20 cellular contexts compared by ENCODE assay signal in the genomic region with DNA sequence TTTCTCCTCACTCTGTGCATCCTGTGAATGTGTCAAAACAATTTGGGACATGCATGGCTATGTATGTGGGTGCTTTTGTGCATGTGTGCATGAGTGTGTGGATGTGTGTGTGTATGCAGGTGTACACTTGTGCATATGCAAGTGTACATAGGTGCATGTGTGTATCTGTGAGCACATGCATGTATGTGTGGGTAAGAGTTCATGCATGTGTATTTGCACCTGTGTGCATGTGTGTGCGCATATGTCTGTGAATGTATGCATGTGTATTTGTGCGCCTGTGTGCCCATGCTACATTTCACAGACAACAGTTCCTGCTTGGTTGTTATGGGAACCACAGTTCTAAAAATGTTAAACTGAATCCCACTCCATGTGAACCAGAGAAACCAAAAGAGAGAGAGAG. TPM values are rescaled to one million over a fixed set of nuclear protein-coding genes. Genes with fewer than 3 reads are reported as not detected.
DNase-seq lines count a peak whose midpoint lies in the region; ATAC-seq and TF ChIP-seq lines count a peak whose summit lies in the region.
"Had no signal": no experiment of that assay in that cellular context is flagged by ENCODE, and none has a peak within 500 bp of the region (broad histone marks: within the 10 kb centered on the region; RNA-seq: fewer than 3 reads in every experiment).

No MANE protein-coding gene starts in this region.

- H3K79me1 ChIP-seq in neuronal stem cell (ENCODE audit: low read depth, low read length), result no peaks in the 10 kb centered on the region

- peaks cover 0 to 62% (median 32%) of the 10 kb centered on the region in 3 experiments for H3K27me3 ChIP-seq in neuronal stem cell (ENCODE audit: control insufficient read depth in 3 of 3, insufficient read depth in 3 of 3, low read depth in 1 of 3, low read length in 3 of 3)

- peaks cover 30% of the 10 kb centered on the region for H3K79me2 ChIP-seq in OCI-LY7 (ENCODE audit: insufficient read depth, low read depth, low read length)

- H3K36me3 ChIP-seq in OCI-LY7 (ENCODE audit: insufficient read depth, low read length), result peaks cover 10% of the 10 kb centered on the region
- H3K36me3 ChIP-seq in neuronal stem cell (replicated peaks in 1 of 2; ENCODE audit: control insufficient read depth in 2 of 2, insufficient read depth in 2 of 2, low read length in 2 of 2), result no peaks in the 10 kb centered on the region

- POLR2A ChIA-PET in OCI-LY7 (lab: Charles Lee), result interaction anchor here (0.9 to 1.5 kb wide), 3 partner anchors 48 to 54 kb away, joined by 3 read pairs; no protein-coding TSS in a partner anchor

- H3K4ac ChIP-seq in neuronal stem cell (ENCODE audit: low read length), result no peak overlapping the region

- H3K4me2 ChIP-seq in OCI-LY7 (ENCODE audit: low read length) (peak overlapping the region; percentile 94), neuronal stem cell (ENCODE audit: insufficient read depth, low read length, poor library complexity, severe bottlenecking) (no peak overlapping the region)

- no peak overlapping the region for H3K18ac ChIP-seq in neuronal stem cell (ENCODE audit: low read length)

- peaks cover 29% of the 10 kb centered on the region for H3K4me1 Mint-ChIP-seq in activated naive CD4-positive, alpha-beta T cell treated with anti-CD3 and anti-CD28 coated beads, Interleukin-2, amount 10 ng/mL, durations not matched to agents 7 days and 5 days
- H3K4me1 Mint-ChIP-seq in immature natural killer cell (peaks cover 24 to 26% of the 10 kb centered on the region in 2 donors), type B pancreatic cell (ENCODE audit: unreplicated experiment) (no peaks in the 10 kb centered on the region)

- H4K8ac ChIP-seq in neuronal stem cell (ENCODE audit: low read depth, low read length), result no peak overlapping the region

- H2AFZ ChIP-seq in OCI-LY7 (ENCODE audit: low read length) (peak overlapping the region; percentile 58; the same call in 1 of the 2 replicates), neuronal stem cell (ENCODE audit: low read length) (no peak overlapping the region)
- H2AFZ ChIP-seq: PC-9 had no signal

- no TSS peak for BruUV-seq in OCI-LY7 (replicated peaks; lab: Mats Ljungman, UMichigan)

- WGBS in neuronal stem cell (ENCODE audit: extremely low coverage in 2 of 2, insufficient read length in 2 of 2, insufficient replicate concordance in 1 of 2), 2 donors, result no CpG with 5 or more reads among the region's 2 CpGs

- no peak overlapping the region for H3K27ac Mint-ChIP-seq in activated naive CD4-positive, alpha-beta T cell treated with anti-CD3 and anti-CD28 coated beads, Interleukin-2, amount 10 ng/mL, durations not matched to agents 7 days and 5 days
- no peak overlapping the region for H3K27ac Mint-ChIP-seq in activated naive CD4-positive, alpha-beta T cell treated with anti-CD3 and anti-CD28 coated beads, Interleukin-2, amount 50 U/mL, for 72 hours
- H3K27ac Mint-ChIP-seq in immature natural killer cell (no peak overlapping the region), type B pancreatic cell (no peak overlapping the region)
- H3K27ac Mint-ChIP-seq: activated CD4-positive, alpha-beta memory T cell treated with anti-CD3 and anti-CD28 coated beads for 36 hours; GM23338 had no signal

- intact Hi-C loops in OCI-LY7 (cut with micrococcal nuclease; ENCODE audit: unreplicated experiment), result no loop called here

- no peak overlapping the region for H2BK120ac ChIP-seq in neuronal stem cell (ENCODE audit: low read depth, low read length)

- H3K23ac ChIP-seq in neuronal stem cell (ENCODE audit: low read depth, low read length, poor library complexity), result no peak overlapping the region

- H3K9me3 ChIP-seq in OCI-LY7 (ENCODE audit: low read length) (no peaks in the 10 kb centered on the region), neuronal stem cell (replicated peaks in 1 of 2; ENCODE audit: control insufficient read depth in 2 of 2, insufficient read depth in 1 of 2, low read depth in 1 of 2, low read length in 2 of 2) (peaks cover 0 to 2% of the 10 kb centered on the region in 2 donors)

- TF ChIP-seq CTCF in OCI-LY7 (conservative IDR thresholded peaks at IDR 0.05; ENCODE audit: low read length), result no peak
- TF ChIP-seq CTCF in type B pancreatic cell (conservative IDR thresholded peaks at IDR 0.05), result no peak

- no peaks in the 10 kb centered on the region for H3K9me3 Mint-ChIP-seq in activated naive CD4-positive, alpha-beta T cell treated with anti-CD3 and anti-CD28 coated beads, Interleukin-2, amount 10 ng/mL, durations not matched to agents 7 days and 5 days
- H3K9me3 Mint-ChIP-seq in activated naive CD4-positive, alpha-beta T cell treated with anti-CD3 and anti-CD28 coated beads, Interleukin-2, amount 50 U/mL, for 72 hours, result no peaks in the 10 kb centered on the region
- H3K9me3 Mint-ChIP-seq in immature natural killer cell (no peaks in the 10 kb centered on the region), type B pancreatic cell (no peaks in the 10 kb centered on the region)
- H3K9me3 Mint-ChIP-seq: activated CD4-positive, alpha-beta memory T cell treated with anti-CD3 and anti-CD28 coated beads for 36 hours; GM23338 had no signal

- H4K20me1 ChIP-seq in OCI-LY7 (ENCODE audit: insufficient read depth, low read length), result 0 out of 2 replicates have a peak, but pooled peaks cover 7% of the 10 kb centered on the region

- DNase-seq in activated naive CD4-positive, alpha-beta T cell treated with anti-CD3 and anti-CD28 coated beads, Interleukin-2, amount 10 ng/mL, durations not matched to agents 7 days and 5 days, result no peak
- DNase-seq in activated naive CD4-positive, alpha-beta T cell treated with anti-CD3 and anti-CD28 coated beads, Interleukin-2, amount 50 U/mL, for 72 hours (ENCODE audit: low spot score in 2 of 2), result no peak
- no peak for DNase-seq in OCI-LY7 (ENCODE audit: low spot score)
- no peak for DNase-seq in immature natural killer cell
- no peak for DNase-seq in type B pancreatic cell (ENCODE audit: extremely low spot score, unreplicated experiment)
- no peak for DNase-seq in NCI-H1092 treated with DMSO at 0.1 percent for 48 hours (lab: John Stamatoyannopoulos, UW)
- DNase-seq in dermis blood vessel endothelial cell, result no peak
- no peak for DNase-seq in neuronal stem cell (ENCODE audit: low spot score)
- DNase-seq: activated CD4-positive, alpha-beta memory T cell treated with anti-CD3 and anti-CD28 coated beads for 36 hours; cortex of kidney; DMS79; left colon; NCI-H187 treated with DMSO at 0.1 percent for 48 hours; NCI-H226; PC-9; SIG-M5; stimulated activated CD4-positive, alpha-beta T cell treated with anti-CD3 and anti-CD28 coated beads, Interleukin-12 subunit alpha, Interleukin-12 subunit beta, amount 100 ng/mL, for 4 hours had no signal

- H3K9ac ChIP-seq in neuronal stem cell (ENCODE audit: low read depth, low read length, poor library complexity), result no peak overlapping the region

- H3K14ac ChIP-seq in neuronal stem cell (ENCODE audit: low read length), result no peak overlapping the region

- CTCF ChIA-PET in activated naive CD4-positive, alpha-beta T cell treated with anti-CD3 and anti-CD28 coated beads, Interleukin-2, amount 10 ng/mL, durations not matched to agents 7 days and 5 days (lab: Charles Lee), result no interaction called here
- CTCF ChIA-PET in OCI-LY7 (lab: Charles Lee; ENCODE audit: unreplicated experiment), result no interaction called here

- H3K4me3 Mint-ChIP-seq in activated naive CD4-positive, alpha-beta T cell treated with anti-CD3 and anti-CD28 coated beads, Interleukin-2, amount 10 ng/mL, durations not matched to agents 7 days and 5 days, result peak overlapping the region; percentile 55
- peak overlapping the region; percentile 75 to 81 (median 78) for H3K4me3 Mint-ChIP-seq in immature natural killer cell
- H3K4me3 Mint-ChIP-seq in type B pancreatic cell, result peak overlapping the region; percentile 32

- H3K4me3 ChIP-seq in OCI-LY7 (ENCODE audit: low read depth, low read length, poor library complexity, severe bottlenecking) (no peak overlapping the region), neuronal stem cell (ENCODE audit: low read length in 2 of 2) (no peak overlapping the region)
- H3K4me3 ChIP-seq: PC-9 had no signal

- H3K27ac ChIP-seq in OCI-LY7 (ENCODE audit: low read depth, low read length, poor library complexity, severe bottlenecking), result peak overlapping the region; percentile 96
- no peak overlapping the region for H3K27ac ChIP-seq in neuronal stem cell (replicated peaks; ENCODE audit: low read length)
- H3K27ac ChIP-seq: PC-9, VCaP had no signal

- no peak overlapping the region for H4K91ac ChIP-seq in neuronal stem cell (ENCODE audit: low read depth, low read length, poor library complexity)

- H3K36me3 Mint-ChIP-seq in activated naive CD4-positive, alpha-beta T cell treated with anti-CD3 and anti-CD28 coated beads, Interleukin-2, amount 10 ng/mL, durations not matched to agents 7 days and 5 days, result no peaks in the 10 kb centered on the region
- peaks cover 0 to 3% of the 10 kb centered on the region in 2 donors for H3K36me3 Mint-ChIP-seq in activated naive CD4-positive, alpha-beta T cell treated with anti-CD3 and anti-CD28 coated beads, Interleukin-2, amount 50 U/mL, for 72 hours
- H3K36me3 Mint-ChIP-seq in immature natural killer cell (no peaks in the 10 kb centered on the region), type B pancreatic cell (no peaks in the 10 kb centered on the region)
- H3K36me3 Mint-ChIP-seq: activated CD4-positive, alpha-beta memory T cell treated with anti-CD3 and anti-CD28 coated beads for 36 hours had no signal

- H3K27me3 Mint-ChIP-seq in activated naive CD4-positive, alpha-beta T cell treated with anti-CD3 and anti-CD28 coated beads, Interleukin-2, amount 10 ng/mL, durations not matched to agents 7 days and 5 days, result peaks cover 38% of the 10 kb centered on the region
- H3K27me3 Mint-ChIP-seq in immature natural killer cell (ENCODE audit: low read depth in 3 of 3) (peaks cover 8 to 32% (median 10%) of the 10 kb centered on the region in 3 donors), type B pancreatic cell (peaks cover 74% of the 10 kb centered on the region)

- no peak overlapping the region for H2AK5ac ChIP-seq in neuronal stem cell (ENCODE audit: low read depth, low read length)

- ATAC-seq in activated naive CD4-positive, alpha-beta T cell treated with anti-CD3 and anti-CD28 coated beads, Interleukin-2, amount 50 U/mL, for 72 hours, result no peak
- ATAC-seq: GM23338, left colon had no signal

- no peak overlapping the region for H2BK12ac ChIP-seq in neuronal stem cell (ENCODE audit: low read length)

- no peak overlapping the region for H2BK5ac ChIP-seq in neuronal stem cell (ENCODE audit: low read length)

- H3K9me2 ChIP-seq in OCI-LY7 (ENCODE audit: insufficient read depth, low read length), result no peaks in the 10 kb centered on the region

- no peak overlapping the region for H2BK15ac ChIP-seq in neuronal stem cell (ENCODE audit: low read length)

- peaks cover 31% of the 10 kb centered on the region for H3K4me1 ChIP-seq in OCI-LY7 (ENCODE audit: insufficient read depth, low read length, poor library complexity, severe bottlenecking)
- peaks cover 5 to 12% of the 10 kb centered on the region in 2 donors for H3K4me1 ChIP-seq in neuronal stem cell (ENCODE audit: control insufficient read depth in 2 of 2, insufficient read depth in 1 of 2, low read depth in 1 of 2, low read length in 2 of 2)

RNA-seq across cellular contexts. Expression of a gene that starts 1.9 kb away (rescaled TPM):
- 10 to 100 TPM; 16.0 to 41.5 TPM for total RNA-seq in activated naive CD4-positive, alpha-beta T cell treated with anti-CD3 and anti-CD28 coated beads, Interleukin-2, amount 50 U/mL, for 72 hours
- 17.0 and 20.4 TPM in 2 replicates for total RNA-seq in OCI-LY7 (2014; rRNA removed; shearing (Covaris generic))
- total RNA-seq in OCI-LY7 (2022), result 52.2 and 57.9 TPM in 2 replicates
- polyA plus RNA-seq in immature natural killer cell, result 1 to 10 TPM in 1 of 3 donors, under 1 TPM in 1, not detected in 1; 0.40 to 1.2 TPM
- total RNA-seq in type B pancreatic cell (ENCODE audit: low replicate concordance), result 5.2 and 5.5 TPM in 2 replicates
- 0.19 and 0.34 TPM in 2 replicates for total RNA-seq in dermis blood vessel endothelial cell
- 3.3 TPM for polyA plus RNA-seq in neuronal stem cell (2013, experiment 1 of 2)
- 3.3 TPM for polyA plus RNA-seq in neuronal stem cell (2013, experiment 2 of 2)

RNA-seq across cellular contexts. Expression of a gene that starts 7.2 kb away (rescaled TPM):
- under 1 TPM in 1 of 2 donors, not detected in 1; 0.33 TPM for total RNA-seq in activated naive CD4-positive, alpha-beta T cell treated with anti-CD3 and anti-CD28 coated beads, Interleukin-2, amount 50 U/mL, for 72 hours
- total RNA-seq in OCI-LY7 (2014; rRNA removed; shearing (Covaris generic)), result not detected in 2 replicates
- not detected in 2 replicates for total RNA-seq in OCI-LY7 (2022)
- polyA plus RNA-seq in immature natural killer cell, result not detected
- total RNA-seq in type B pancreatic cell (ENCODE audit: low replicate concordance), result 0.19 and 1.2 TPM in 2 replicates
- total RNA-seq in dermis blood vessel endothelial cell, result not detected in 2 replicates
- polyA plus RNA-seq in neuronal stem cell (2013, experiment 1 of 2), result 0.10 TPM
- polyA plus RNA-seq in neuronal stem cell (2013, experiment 2 of 2), result 0.10 TPM
- total RNA-seq: GM23338, left colon, PC-9, urinary bladder had no signal

RNA-seq across cellular contexts. Expression of a gene that starts 52.0 kb away (rescaled TPM):
- total RNA-seq in activated naive CD4-positive, alpha-beta T cell treated with anti-CD3 and anti-CD28 coated beads, Interleukin-2, amount 50 U/mL, for 72 hours, result 100 to 1,000 TPM; 417 to 503 TPM
- 334 and 378 TPM in 2 replicates for total RNA-seq in OCI-LY7 (2014; rRNA removed; shearing (Covaris generic))
- total RNA-seq in OCI-LY7 (2022) (307 and 347 TPM in 2 replicates), type B pancreatic cell (ENCODE audit: low replicate concordance) (256 and 300 TPM in 2 replicates), dermis blood vessel endothelial cell (338 and 453 TPM in 2 replicates)
- 100 to 1,000 TPM; 240 to 379 (median 277) TPM for polyA plus RNA-seq in immature natural killer cell
- 438 TPM for polyA plus RNA-seq in neuronal stem cell (2013, experiment 1 of 2)
- 440 TPM for polyA plus RNA-seq in neuronal stem cell (2013, experiment 2 of 2)

RNA-seq across cellular contexts. Expression of a gene that starts 53.1 kb away (rescaled TPM):
- total RNA-seq in activated naive CD4-positive, alpha-beta T cell treated with anti-CD3 and anti-CD28 coated beads, Interleukin-2, amount 50 U/mL, for 72 hours, result 10 to 100 TPM; 11.5 to 24.7 TPM
- total RNA-seq in OCI-LY7 (2014; rRNA removed; shearing (Covaris generic)), result 25.3 and 25.9 TPM in 2 replicates
- total RNA-seq in OCI-LY7 (2022), result 20.6 and 23.0 TPM in 2 replicates
- polyA plus RNA-seq in immature natural killer cell, result 10 to 100 TPM; 34.1 to 70.2 (median 62.6) TPM
- 16.3 and 19.6 TPM in 2 replicates for total RNA-seq in type B pancreatic cell (ENCODE audit: low replicate concordance)
- total RNA-seq in dermis blood vessel endothelial cell, result 19.8 and 29.4 TPM in 2 replicates
- polyA plus RNA-seq in neuronal stem cell (2013, experiment 1 of 2), result 9.8 TPM
- 9.4 TPM for polyA plus RNA-seq in neuronal stem cell (2013, experiment 2 of 2)
